Comparison of ENCODE assay signal across 11 cellular contexts in the genomic region with DNA sequence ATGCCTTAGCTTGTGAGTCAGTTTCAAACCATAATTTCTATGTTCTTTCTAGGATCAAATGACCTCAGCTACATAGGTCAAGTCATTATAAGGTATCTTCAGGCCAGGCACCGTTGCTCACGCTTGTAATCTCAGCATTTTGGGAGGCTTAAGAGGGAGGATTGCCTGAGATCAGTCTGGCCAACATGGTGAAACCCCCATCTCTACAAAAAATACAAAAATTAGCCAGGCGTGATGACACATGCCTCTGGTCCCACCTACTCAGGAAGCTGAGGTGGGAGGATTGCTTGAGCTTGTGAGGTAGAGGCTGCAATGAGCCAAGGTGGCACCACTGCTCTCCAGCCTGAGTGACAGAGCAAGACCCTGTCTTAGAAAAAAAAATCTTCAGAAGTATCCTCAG.
DNase-seq lines count a peak whose midpoint lies in the region; ATAC-seq, FAIRE-seq and TF ChIP-seq lines count a peak whose summit lies in the region.
"Had no signal": no experiment of that assay in that cellular context is flagged by ENCODE, and none has a peak within 500 bp of the region (broad histone marks: within the 10 kb centered on the region; RNA-seq: fewer than 3 reads in every experiment).

No MANE protein-coding gene starts in this region.

- peak in 1 of 2 experiments; percentile 21; a peak in 2 of 6 replicates for ATAC-seq in A549
- peak; percentile 29 for ATAC-seq in GM18868 (IDR thresholded peaks at IDR 0.05; ENCODE audit: unreplicated experiment)
- ATAC-seq in HG03520 (IDR thresholded peaks at IDR 0.05; ENCODE audit: unreplicated experiment): peak; percentile 26
- no peak for ATAC-seq in mucosa of descending colon

- no peak for FAIRE-seq in A549 (lab: Jason Lieb, UNC)

- in situ Hi-C loops in GM13976 (cut with MboI; ENCODE audit: low sequenced_read_pairs, unreplicated experiment): no loop called here

- H3K36me3 ChIP-seq in prostate gland (no peaks in the 10 kb centered on the region), mucosa of descending colon (ENCODE audit: low read depth) (no peaks in the 10 kb centered on the region)
- H3K36me3 ChIP-seq: esophagus squamous epithelium had no signal

- intact Hi-C loops in prostate gland (cut with DNase I) (no loop called here), mucosa of descending colon (cut with DNase I, micrococcal nuclease) (no loop called here)

- H3K4me1 ChIP-seq in A549 (peaks cover 22% of the 10 kb centered on the region), prostate gland (replicated peaks) (no peaks in the 10 kb centered on the region), mucosa of descending colon (ENCODE audit: low read depth) (no peaks in the 10 kb centered on the region)
- H3K4me1 ChIP-seq: esophagus squamous epithelium had no signal

- H3K4me1 Mint-ChIP-seq in chondrocyte (ENCODE audit: low read depth): no peaks in the 10 kb centered on the region

- CTCF ChIA-PET in A549 (lab: Yijun Ruan, JAX): interaction anchor here (0.5 kb wide), 1 partner anchor 11 kb away, joined by 6 read pairs; no protein-coding TSS in a partner anchor

- TF ChIP-seq POLR2A in A549 (IDR thresholded peaks at IDR 0.05; ENCODE audit: low read length): no peak
- TF ChIP-seq POLR2A in prostate gland (IDR thresholded peaks at IDR 0.05): no peak

- TF ChIP-seq CTCF in A549 (IDR thresholded peaks at IDR 0.05) (no peak), GM13976 (IDR thresholded peaks at IDR 0.05; ENCODE audit: borderline replicate concordance, control extremely low read depth, extremely low read depth, insufficient read depth, missing control alignments) (no peak), chondrocyte (IDR thresholded peaks at IDR 0.05) (no peak), prostate gland (IDR thresholded peaks at IDR 0.05) (no peak), mucosa of descending colon (IDR thresholded peaks at IDR 0.05) (no peak)

- H3K27ac Mint-ChIP-seq in chondrocyte (ENCODE audit: unreplicated experiment): no peak overlapping the region
- H3K27ac Mint-ChIP-seq: mesothelial cell of epicardium had no signal

- 83% methylated on average over 3 of the region's 3 CpGs for WGBS in A549 (ENCODE audit: missing lambda C conversion rate)
- 90% methylated on average over 3 of the region's 3 CpGs for WGBS in prostate gland

- DNase-seq in A549 (ENCODE audit: low read depth in 1 of 2, low spot score in 1 of 2) (no peak), GM13976 (ENCODE audit: low spot score) (no peak), chondrocyte (ENCODE audit: low spot score) (no peak), prostate gland (ENCODE audit: low spot score) (no peak), mucosa of descending colon (no peak)
- peak; percentile 14 for DNase-seq in activated gamma-delta T cell treated with anti-CD3 and anti-CD28 coated beads, Interleukin-2, amount 50 U/mL, for 16 hours (ENCODE audit: low read depth)
- DNase-seq: esophagus squamous epithelium, NCI-H1417 treated with DMSO at 0.1 percent for 48 hours had no signal

- peak overlapping the region in 1 of 2 experiments; percentile 69; a peak in 3 of 6 replicates for H3K27ac ChIP-seq in A549
- H3K27ac ChIP-seq in prostate gland: no peak overlapping the region
- H3K27ac ChIP-seq: esophagus squamous epithelium had no signal

- TF ChIP-seq EP300 in A549 (IDR thresholded peaks at IDR 0.05): no peak

- peak overlapping the region; percentile 54; the same call in 2 of the 3 replicates for H3K4me2 ChIP-seq in A549

- H3K27me3 Mint-ChIP-seq in chondrocyte (ENCODE audit: low read depth): no peaks in the 10 kb centered on the region

- POLR2A ChIA-PET in A549 (lab: Yijun Ruan, JAX): no interaction called here

- no peaks in the 10 kb centered on the region for H3K36me3 Mint-ChIP-seq in chondrocyte (ENCODE audit: low read depth)
- H3K36me3 Mint-ChIP-seq: mesothelial cell of epicardium had no signal

- no peak overlapping the region for H3K4me3 Mint-ChIP-seq in chondrocyte (ENCODE audit: unreplicated experiment)
- H3K4me3 Mint-ChIP-seq: mesothelial cell of epicardium had no signal

- TF ChIP-seq RAD21 in A549 (conservative IDR thresholded peaks at IDR 0.05 in 1 of 2, IDR thresholded peaks at IDR 0.05 in 1 of 2): no peak

- H3K4me3 ChIP-seq in A549: no peak overlapping the region
- H3K4me3 ChIP-seq in prostate gland: no peak overlapping the region
- no peak overlapping the region for H3K4me3 ChIP-seq in mucosa of descending colon
- H3K4me3 ChIP-seq: esophagus squamous epithelium had no signal

- no peaks in the 10 kb centered on the region for H3K27me3 ChIP-seq in prostate gland (replicated peaks; ENCODE audit: insufficient read depth)

- H3K9me3 ChIP-seq in A549 (no peaks in the 10 kb centered on the region), prostate gland (no peaks in the 10 kb centered on the region), mucosa of descending colon (no peaks in the 10 kb centered on the region)
- H3K9me3 ChIP-seq: esophagus squamous epithelium had no signal

- H3K9me3 Mint-ChIP-seq in chondrocyte (ENCODE audit: low read depth): peaks cover 18% of the 10 kb centered on the region

TF ChIP-seq in A549, 52 proteins besides CTCF, POLR2A, EP300 and RAD21:
- TF ChIP-seq, protein P1, sequence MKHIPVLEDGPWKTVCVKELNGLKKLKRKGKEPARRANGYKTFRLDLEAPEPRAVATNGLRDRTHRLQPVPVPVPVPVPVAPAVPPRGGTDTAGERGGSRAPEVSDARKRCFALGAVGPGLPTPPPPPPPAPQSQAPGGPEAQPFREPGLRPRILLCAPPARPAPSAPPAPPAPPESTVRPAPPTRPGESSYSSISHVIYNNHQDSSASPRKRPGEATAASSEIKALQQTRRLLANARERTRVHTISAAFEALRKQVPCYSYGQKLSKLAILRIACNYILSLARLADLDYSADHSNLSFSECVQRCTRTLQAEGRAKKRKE (CRISPR knock-in tag; IDR thresholded peaks at IDR 0.05; ENCODE audit: low read depth): no peak
- TF ChIP-seq POLR2AphosphoS2 (conservative IDR thresholded peaks at IDR 0.05; ENCODE audit: low read length) (no peak), KDM1A (IDR thresholded peaks at IDR 0.05; ENCODE audit: low read depth) (no peak), KDM5A (IDR thresholded peaks at IDR 0.05) (no peak), MAZ (IDR thresholded peaks at IDR 0.05; ENCODE audit: borderline replicate concordance, low read depth, low read length) (no peak), ZSCAN20 (CRISPR knock-in tag; IDR thresholded peaks at IDR 0.05) (no peak), HDAC2 (IDR thresholded peaks at IDR 0.05) (no peak), ELK1 (IDR thresholded peaks at IDR 0.05; ENCODE audit: low read depth, low read length) (no peak), ZC3H11A (IDR thresholded peaks at IDR 0.05) (no peak), HOXB13 (CRISPR knock-in tag; IDR thresholded peaks at IDR 0.05; ENCODE audit: low read depth) (no peak), ESRRA (IDR thresholded peaks at IDR 0.05; ENCODE audit: borderline replicate concordance, low read length) (no peak)
- TF ChIP-seq, protein P2, sequence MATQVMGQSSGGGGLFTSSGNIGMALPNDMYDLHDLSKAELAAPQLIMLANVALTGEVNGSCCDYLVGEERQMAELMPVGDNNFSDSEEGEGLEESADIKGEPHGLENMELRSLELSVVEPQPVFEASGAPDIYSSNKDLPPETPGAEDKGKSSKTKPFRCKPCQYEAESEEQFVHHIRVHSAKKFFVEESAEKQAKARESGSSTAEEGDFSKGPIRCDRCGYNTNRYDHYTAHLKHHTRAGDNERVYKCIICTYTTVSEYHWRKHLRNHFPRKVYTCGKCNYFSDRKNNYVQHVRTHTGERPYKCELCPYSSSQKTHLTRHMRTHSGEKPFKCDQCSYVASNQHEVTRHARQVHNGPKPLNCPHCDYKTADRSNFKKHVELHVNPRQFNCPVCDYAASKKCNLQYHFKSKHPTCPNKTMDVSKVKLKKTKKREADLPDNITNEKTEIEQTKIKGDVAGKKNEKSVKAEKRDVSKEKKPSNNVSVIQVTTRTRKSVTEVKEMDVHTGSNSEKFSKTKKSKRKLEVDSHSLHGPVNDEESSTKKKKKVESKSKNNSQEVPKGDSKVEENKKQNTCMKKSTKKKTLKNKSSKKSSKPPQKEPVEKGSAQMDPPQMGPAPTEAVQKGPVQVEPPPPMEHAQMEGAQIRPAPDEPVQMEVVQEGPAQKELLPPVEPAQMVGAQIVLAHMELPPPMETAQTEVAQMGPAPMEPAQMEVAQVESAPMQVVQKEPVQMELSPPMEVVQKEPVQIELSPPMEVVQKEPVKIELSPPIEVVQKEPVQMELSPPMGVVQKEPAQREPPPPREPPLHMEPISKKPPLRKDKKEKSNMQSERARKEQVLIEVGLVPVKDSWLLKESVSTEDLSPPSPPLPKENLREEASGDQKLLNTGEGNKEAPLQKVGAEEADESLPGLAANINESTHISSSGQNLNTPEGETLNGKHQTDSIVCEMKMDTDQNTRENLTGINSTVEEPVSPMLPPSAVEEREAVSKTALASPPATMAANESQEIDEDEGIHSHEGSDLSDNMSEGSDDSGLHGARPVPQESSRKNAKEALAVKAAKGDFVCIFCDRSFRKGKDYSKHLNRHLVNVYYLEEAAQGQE (IDR thresholded peaks at IDR 0.05): no peak
